Comparison of ENCODE assay signal across 12 cellular contexts in genomic region chr4:56668267-56668666, GRCh38. TPM values are rescaled to one million over a fixed set of nuclear protein-coding genes. Genes with fewer than 3 reads are reported as not detected.
A peak's percentile ranks its signal among the peaks of the same experiment; 100 is the strongest.
DNase-seq lines count a peak whose midpoint lies in the region; ATAC-seq, FAIRE-seq and TF ChIP-seq lines count a peak whose summit lies in the region.
"Had no signal": no experiment of that assay in that cellular context is flagged by ENCODE, and none has a peak within 500 bp of the region (broad histone marks: within the 10 kb centered on the region; RNA-seq: fewer than 3 reads in every experiment).

No MANE protein-coding gene starts in this region.

- no peak overlapping the region for H3K23ac ChIP-seq in IMR-90 (ENCODE audit: low read depth, low read length)

- RAD21 ChIA-PET in GM12878 (lab: Charles Lee; ENCODE audit: unreplicated experiment): interaction anchor here (0.9 kb wide), 1 partner anchor 168 kb away, joined by 3 read pairs; no protein-coding TSS in a partner anchor

- H3K18ac ChIP-seq in IMR-90 (ENCODE audit: low read depth, low read length): no peak overlapping the region

- no peaks in the 10 kb centered on the region for H4K20me1 ChIP-seq in IMR-90 (ENCODE audit: insufficient read depth, low read length)
- H4K20me1 ChIP-seq in GM12878 (ENCODE audit: control insufficient read depth, insufficient read depth): no peaks in the 10 kb centered on the region
- no peaks in the 10 kb centered on the region for H4K20me1 ChIP-seq in osteoblast (ENCODE audit: insufficient read depth, low read length)
- H4K20me1 ChIP-seq: BLaER1 had no signal

- no peak for ATAC-seq in IMR-90 (ENCODE audit: low read depth)
- no peak for ATAC-seq in GM12878
- ATAC-seq in HG03571 (IDR thresholded peaks at IDR 0.05; ENCODE audit: unreplicated experiment): no peak

- H3K4ac ChIP-seq in IMR-90 (ENCODE audit: low read depth, low read length): no peak overlapping the region

- BruUV-seq in IMR-90 (replicated peaks; lab: Mats Ljungman, UMichigan): no TSS peak
- no TSS peak for BruUV-seq in GM12878 (replicated peaks; lab: Mats Ljungman, UMichigan)

- no peak overlapping the region for H2AK9ac ChIP-seq in IMR-90 (replicated peaks; ENCODE audit: low read depth, low read length, poor library complexity)

- no peaks in the 10 kb centered on the region for H3K9me1 ChIP-seq in IMR-90 (ENCODE audit: insufficient read depth, low read length)

- H2BK5ac ChIP-seq in IMR-90 (ENCODE audit: low read depth, low read length, poor library complexity, severe bottlenecking): no peak overlapping the region

- whole genome bisulfite sequencing in IMR-90 (ENCODE audit: extremely low coverage in 2 of 2, insufficient read length in 1 of 2), 2 experiments: 100% methylated on average over 1 of the region's 4 CpGs; no CpG with 5 or more reads in 1 of the 2 experiments
- 69% methylated on average over 4 of the region's 4 CpGs for WGBS in GM12878 (ENCODE audit: insufficient coverage, insufficient replicate concordance, low lambda C conversion rate, missing lambda C conversion rate)

- H3K79me1 ChIP-seq in IMR-90 (ENCODE audit: low read depth in 1 of 2, low read length in 2 of 2): no peaks in the 10 kb centered on the region

- no peak overlapping the region for H2BK120ac ChIP-seq in IMR-90 (ENCODE audit: low read depth, low read length)

- no peak overlapping the region for H4K91ac ChIP-seq in IMR-90 (ENCODE audit: insufficient read depth, low read depth, low read length)

- H2AK5ac ChIP-seq in IMR-90 (ENCODE audit: low read depth, low read length): no peak overlapping the region

- intact Hi-C loops in IMR-90 (cut with micrococcal nuclease): no loop called here
- intact Hi-C loops in GM12878 (cut with micrococcal nuclease; ENCODE audit: unreplicated experiment): loop anchor here (1.0 to 5.0 kb wide), 2 partner anchors 132 to 169 kb away; no protein-coding TSS in a partner anchor

- H3K27ac ChIP-seq in IMR-90 (ENCODE audit: insufficient read depth, low read length) (no peak overlapping the region), GM12878 (ENCODE audit: control insufficient read depth, insufficient read depth) (no peak overlapping the region), osteoblast (ENCODE audit: low read depth, low read length) (no peak overlapping the region)
- H3K27ac ChIP-seq: BLaER1, epithelial cell of prostate had no signal

- H3K27me3 ChIP-seq in IMR-90 (ENCODE audit: control insufficient read depth, insufficient read depth, low read length) (peaks cover 6% of the 10 kb centered on the region), GM12878 (replicated peaks in 1 of 2; ENCODE audit: control insufficient read depth in 2 of 2, insufficient read depth in 2 of 2, low read length in 1 of 2) (no peaks in the 10 kb centered on the region; a peak in 1 of 4 replicates), osteoblast (ENCODE audit: insufficient read depth, low read length) (peaks cover 9% of the 10 kb centered on the region)

- TF ChIP-seq RAD21 in IMR-90 (IDR thresholded peaks at IDR 0.05; ENCODE audit: low read length) (peak; percentile 41), GM12878 (IDR thresholded peaks at IDR 0.05; ENCODE audit: insufficient read depth, low read depth, low read length) (peak; percentile 69)

- H3K36me3 ChIP-seq in IMR-90 (ENCODE audit: control insufficient read depth, insufficient read depth, low read length) (no peaks in the 10 kb centered on the region), GM12878 (ENCODE audit: control insufficient read depth in 2 of 2, insufficient read depth in 2 of 2, low read length in 1 of 2) (no peaks in the 10 kb centered on the region), osteoblast (ENCODE audit: insufficient read depth, low read length) (no peaks in the 10 kb centered on the region)
- H3K36me3 ChIP-seq: BLaER1 had no signal

- POLR2A ChIA-PET in IMR-90 (lab: Charles Lee; ENCODE audit: unreplicated experiment): no interaction called here
- POLR2A ChIA-PET in GM12878 (lab: Charles Lee): no interaction called here
- POLR2A ChIA-PET in HEK293T (lab: Yijun Ruan, JAX): no interaction called here

- H3K4me1 ChIP-seq in IMR-90 (ENCODE audit: control insufficient read depth, insufficient read depth, low read length) (no peaks in the 10 kb centered on the region), GM12878 (ENCODE audit: control insufficient read depth, insufficient read depth, low read length) (no peaks in the 10 kb centered on the region), osteoblast (ENCODE audit: insufficient read depth, low read length) (peaks cover 17% of the 10 kb centered on the region)
- H3K4me1 ChIP-seq: BLaER1 had no signal

- TF ChIP-seq CTCF in IMR-90 (conservative IDR thresholded peaks at IDR 0.05; ENCODE audit: low read depth, low read length) (peak; percentile 29), GM12878 (IDR thresholded peaks at IDR 0.05 in 2 of 3, conservative IDR thresholded peaks at IDR 0.05 in 1 of 3; ENCODE audit: control insufficient read depth in 2 of 3, extremely low read depth in 1 of 3, insufficient read depth in 1 of 3, low read depth in 3 of 3, low read length in 3 of 3) (peak; percentile 27 to 33 (median 29); a peak in 3 of 6 replicates), osteoblast (IDR thresholded peaks at IDR 0.05; ENCODE audit: extremely low read depth, low read depth, low read length) (peak; percentile 35)

- TF ChIP-seq EP300 in GM12878 (IDR thresholded peaks at IDR 0.05; ENCODE audit: borderline replicate concordance in 1 of 2, control insufficient read depth in 1 of 2, low read depth in 2 of 2, low read length in 2 of 2): no peak

- CTCF ChIA-PET in IMR-90 (lab: Yijun Ruan, JAX): no interaction called here
- CTCF ChIA-PET in GM12878 (lab: Yijun Ruan, JAX): interaction anchor here (0.7 to 1.4 kb wide), 2 partner anchors 132 to 168 kb away, joined by 3 to 6 read pairs; no protein-coding TSS in a partner anchor
- CTCF ChIA-PET in HEK293T (lab: Yijun Ruan, JAX): no interaction called here

- peak; percentile 62 for FAIRE-seq in GM12878 (lab: Jason Lieb, UNC)

- dilution Hi-C loops in IMR-90 (cut with HindIII; ENCODE audit: low sequenced_read_pairs, unreplicated experiment): no loop called here

- H3K79me2 ChIP-seq in GM12878 (ENCODE audit: control insufficient read depth, insufficient read depth, low read length): no peaks in the 10 kb centered on the region
- no peaks in the 10 kb centered on the region for H3K79me2 ChIP-seq in osteoblast (ENCODE audit: insufficient read depth, low read length)

- H3K4me2 ChIP-seq in IMR-90 (ENCODE audit: low read depth, low read length) (no peak overlapping the region), GM12878 (ENCODE audit: control insufficient read depth, insufficient read depth) (no peak overlapping the region), osteoblast (ENCODE audit: insufficient read depth, low read length) (no peak overlapping the region)
- H3K4me2 ChIP-seq: BLaER1 had no signal

- H3K9me3 ChIP-seq in IMR-90 (ENCODE audit: control insufficient read depth, insufficient read depth, low read length): 0 out of 2 replicates have a peak, but pooled peaks cover 2% of the 10 kb centered on the region
- H3K9me3 ChIP-seq in GM12878 (replicated peaks; ENCODE audit: control insufficient read depth, insufficient read depth, low read length): no peaks in the 10 kb centered on the region; the same call in 2 of the 3 replicates
- no peaks in the 10 kb centered on the region for H3K9me3 ChIP-seq in osteoblast (ENCODE audit: low read depth, low read length)

- H3K14ac ChIP-seq in IMR-90 (replicated peaks; ENCODE audit: low read depth, low read length): no peak overlapping the region

- H2BK20ac ChIP-seq in IMR-90 (ENCODE audit: low read depth, low read length): no peak overlapping the region

- DNase-seq in NOMO-1 treated with DMSO at 0.1 percent for 48 hours (lab: John Stamatoyannopoulos, UW; ENCODE audit: unreplicated experiment) (peak; percentile 31), NOMO-1 treated with dmso at 0.1 percent for 144 hours (lab: John Stamatoyannopoulos, UW; ENCODE audit: unreplicated experiment) (no peak), IMR-90 (no peak), GM12878 (ENCODE audit: low read depth, low spot score) (no peak), osteoblast (ENCODE audit: insufficient read length, low spot score, missing footprints) (no peak), HEK293T (ENCODE audit: extremely low spot score) (no peak)
- DNase-seq in activated CD8-positive, alpha-beta memory T cell treated with anti-CD3 and anti-CD28 coated beads for 24 hours: no peak
- DNase-seq: NCI-H1694 treated with DMSO at 0.1 percent for 48 hours; stimulated activated CD4-positive, alpha-beta T cell treated with anti-CD3 and anti-CD28 coated beads, Interleukin-1b, Interleukin-23, amount 100 ng/mL, for 48 hours had no signal

- SMC1A ChIA-PET in GM12878 (lab: Charles Lee; ENCODE audit: uncharacterized antibody, unreplicated experiment): interaction anchor here (0.5 to 1.8 kb wide), 2 partner anchors 168 to 209 kb away, joined by 3 to 7 read pairs; no protein-coding TSS in a partner anchor

- H3K56ac ChIP-seq in IMR-90 (ENCODE audit: extremely low read depth, insufficient read depth, low read length): no peak overlapping the region

- H3K4me3 ChIP-seq in IMR-90 (ENCODE audit: insufficient read depth, low read depth, low read length) (no peak overlapping the region), GM12878 (no peak overlapping the region), osteoblast (ENCODE audit: insufficient read depth, low read length) (no peak overlapping the region)
- H3K4me3 ChIP-seq: BLaER1 had no signal

- no peak overlapping the region for H4K5ac ChIP-seq in IMR-90 (ENCODE audit: low read depth, low read length)

- H2BK15ac ChIP-seq in IMR-90 (ENCODE audit: low read depth, low read length): no peak overlapping the region

- H3K9ac ChIP-seq in IMR-90 (ENCODE audit: low read depth, low read length): no peak overlapping the region
- H3K9ac ChIP-seq in GM12878 (ENCODE audit: control insufficient read depth, insufficient read depth, low read length): no peak overlapping the region
- H3K9ac ChIP-seq: BLaER1 had no signal

- H2AFZ ChIP-seq in IMR-90 (replicated peaks; ENCODE audit: low read length, poor library complexity): no peak overlapping the region
- H2AFZ ChIP-seq in GM12878 (ENCODE audit: control insufficient read depth, low read depth, low read length): no peak overlapping the region
- H2AFZ ChIP-seq in osteoblast (ENCODE audit: low read length): no peak overlapping the region

- TF ChIP-seq POLR2A in IMR-90 (IDR thresholded peaks at IDR 0.05; ENCODE audit: low read depth, low read length): no peak
- no peak for TF ChIP-seq POLR2A in GM12878 (IDR thresholded peaks at IDR 0.05; ENCODE audit: low read depth, low read length)

- in situ Hi-C loops in IMR-90 (cut with MboI; ENCODE audit: low sequenced_read_pairs): no loop called here
- in situ Hi-C loops in GM12878 (cut with MboI): no loop called here

- H4K8ac ChIP-seq in IMR-90 (ENCODE audit: low read depth in 2 of 2, low read length in 2 of 2): no peak overlapping the region

RNA-seq across cellular contexts. Expression of gene HOPX, which starts 12.8 kb away (rescaled TPM):
- total RNA-seq in IMR-90 (2012; rRNA removed) (1.3 and 1.7 TPM in 2 replicates), GM12878 (2014; rRNA removed) (0.11 and 0.44 TPM in 2 replicates), GM12878 (2014; rRNA removed; fragmentation: Illumina TruSeq; extraction: Trizol) (0.28 TPM in 1 of 2 replicates, not detected in the other), GM12878 (2021) (0.38 and 0.58 TPM in 2 replicates), osteoblast (0.29 and 0.36 TPM in 2 replicates)
- polyA plus RNA-seq in IMR-90 (2012; rRNA removed) (1.7 and 2.0 TPM in 2 replicates), GM12878 (2011; rRNA removed) (0.11 and 0.20 TPM in 2 replicates), GM12878 (2014; fragmentation: Illumina TruSeq; extraction: Trizol) (0.25 and 0.74 TPM in 2 replicates), GM12878 (2014; fragmentation: Nextera tagmentation; extraction: Ambion mirVana) (under 1 TPM; 0.22 to 0.40 TPM), GM12878 (2014; rRNA removed) (0.42 TPM in 1 of 2 replicates, not detected in the other), GM12878 (2016; fragmentation: Nextera tagmentation; extraction: Ambion mirVana) (not detected)
- polyA plus RNA-seq in IMR-90 (2012; cell fraction: cytosol; rRNA removed): 1.2 and 1.5 TPM in 2 replicates
- polyA plus RNA-seq in IMR-90 (2012; cell fraction: nucleus; rRNA removed; ENCODE audit: low replicate concordance): 0.47 and 0.64 TPM in 2 replicates
- not detected in 2 replicates for total RNA-seq in GM12878 (2013; cell fraction: nucleolus; rRNA removed)
- polyA plus RNA-seq in GM12878 (2011; ENCODE audit: low read depth): 1.1 TPM
- 0.06 and 0.13 TPM in 2 replicates for polyA plus RNA-seq in GM12878 (2011; cell fraction: cytosol; rRNA removed)
- polyA plus RNA-seq in GM12878 (2011; cell fraction: nucleus; rRNA removed): 0.07 and 0.12 TPM in 2 replicates
- polyA plus RNA-seq in GM12878 (2012): 1.6 and 1.9 TPM in 2 replicates
- not detected in 2 replicates for polyA minus RNA-seq in GM12878 (2011; rRNA and poly(A)+ RNA removed)
- polyA minus RNA-seq in GM12878 (2011; cell fraction: cytosol; rRNA and poly(A)+ RNA removed): not detected in 2 replicates
- polyA minus RNA-seq in GM12878 (2011; cell fraction: nucleus; rRNA and poly(A)+ RNA removed): not detected in 2 replicates
